9 cellular contexts compared by ENCODE assay signal in genomic region chrX:132480581-132481203, GRCh38. TPM values are rescaled to one million over a fixed set of nuclear protein-coding genes. Genes with fewer than 3 reads are reported as not detected.
DNase-seq lines count a peak whose midpoint lies in the region; ATAC-seq and TF ChIP-seq lines count a peak whose summit lies in the region.
"Had no signal": no experiment of that assay in that cellular context is flagged by ENCODE, and none has a peak within 500 bp of the region (broad histone marks: within the 10 kb centered on the region; RNA-seq: fewer than 3 reads in every experiment).

No MANE protein-coding gene starts in this region.

- peak overlapping the region; percentile 35 to 52 (median 50) for H3K27ac ChIP-seq in gastrocnemius medialis
- H3K27ac ChIP-seq: SJSA1 had no signal

- ATAC-seq in HG03097 (IDR thresholded peaks at IDR 0.05; ENCODE audit: low FRiP score, unreplicated experiment) (peak; percentile 81), gastrocnemius medialis (no peak)

- DNase-seq in CD1c-positive myeloid dendritic cell (ENCODE audit: extremely low spot score) (peak; percentile 39), NCI-H774 (lab: John Stamatoyannopoulos, UW) (peak; percentile 62), foreskin melanocyte (peak; percentile 94), gastrocnemius medialis (peak in 1 of 2 donors; percentile 11), putamen (ENCODE audit: low spot score) (no peak)
- DNase-seq in activated T-helper 9 cell treated with anti-CD3 and anti-CD28 coated beads, Interleukin-2, amount 50 U/mL, for 16 hours (ENCODE audit: low read depth): peak; percentile 1

- intact Hi-C loops in gastrocnemius medialis (cut with DNase I; ENCODE audit: low total_unique reads): no loop called here

- H3K4me1 ChIP-seq in gastrocnemius medialis: no peaks in the 10 kb centered on the region
- H3K4me1 ChIP-seq: SJSA1 had no signal

- H3K9me3 ChIP-seq in gastrocnemius medialis: no peaks in the 10 kb centered on the region
- H3K9me3 ChIP-seq: SJSA1 had no signal

- TF ChIP-seq POLR2A in GM18951 (IDR thresholded peaks at IDR 0.05; ENCODE audit: extremely low read depth, insufficient read depth, insufficient read length) (peak; percentile 40), gastrocnemius medialis (IDR thresholded peaks at IDR 0.05) (no peak)

- no peaks in the 10 kb centered on the region for H3K27me3 ChIP-seq in gastrocnemius medialis
- H3K27me3 ChIP-seq: SJSA1 had no signal

- TF ChIP-seq CTCF in gastrocnemius medialis (IDR thresholded peaks at IDR 0.05 in 4 of 5, conservative IDR thresholded peaks at IDR 0.05 in 1 of 5): no peak

- peak overlapping the region; percentile 14 to 41 (median 27) for H3K4me3 ChIP-seq in gastrocnemius medialis
- H3K4me3 ChIP-seq: SJSA1 had no signal

- in situ Hi-C loops in GM18951 (cut with MboI; ENCODE audit: low sequenced_read_pairs, unreplicated experiment) (no loop called here), gastrocnemius medialis (cut with MboI; ENCODE audit: low sequenced_read_pairs in 4 of 4) (no loop called here)

- no peaks in the 10 kb centered on the region for H3K36me3 ChIP-seq in gastrocnemius medialis
- H3K36me3 ChIP-seq: SJSA1 had no signal

RNA-seq across cellular contexts. Expression of gene MBNL3, which starts 8.1 kb away (rescaled TPM):
- 1 to 10 TPM; 1.7 to 4.5 (median 2.8) TPM for total RNA-seq in gastrocnemius medialis
